Comparison of ENCODE assay signal across 9 cellular contexts in genomic region chr17:29642171-29642611, GRCh38. TPM values are rescaled to one million over a fixed set of nuclear protein-coding genes. Genes with fewer than 3 reads are reported as not detected.
A peak's percentile ranks its signal among the peaks of the same experiment; 100 is the strongest.
DNase-seq lines count a peak whose midpoint lies in the region; ATAC-seq and TF ChIP-seq lines count a peak whose summit lies in the region.
"Had no signal": no experiment of that assay in that cellular context is flagged by ENCODE, and none has a peak within 500 bp of the region (broad histone marks: within the 10 kb centered on the region; RNA-seq: fewer than 3 reads in every experiment).

No MANE protein-coding gene starts in this region.

- H3K4me1 ChIP-seq in breast epithelium, result peaks cover 0 to 13% of the 10 kb centered on the region in 2 donors
- peaks cover 0 to 21% (median 0%) of the 10 kb centered on the region in 4 donors for H3K4me1 ChIP-seq in right lobe of liver

- peak overlapping the region; percentile 59 for H3K27ac Mint-ChIP-seq in MCF 10A (ENCODE audit: low read depth, unreplicated experiment)
- H3K27ac Mint-ChIP-seq in glutamatergic neuron (ENCODE audit: unreplicated experiment), result peak overlapping the region; percentile 17
- H3K27ac Mint-ChIP-seq in type B pancreatic cell, result peak overlapping the region; percentile 5
- H3K27ac Mint-ChIP-seq in progenitor cell of endocrine pancreas, result no peak overlapping the region

- H3K9me3 Mint-ChIP-seq in MCF 10A (ENCODE audit: unreplicated experiment), result no peaks in the 10 kb centered on the region
- H3K9me3 Mint-ChIP-seq in glutamatergic neuron (ENCODE audit: unreplicated experiment), result peaks cover 2% of the 10 kb centered on the region
- no peaks in the 10 kb centered on the region for H3K9me3 Mint-ChIP-seq in type B pancreatic cell
- H3K9me3 Mint-ChIP-seq in progenitor cell of endocrine pancreas (ENCODE audit: low read depth), result no peaks in the 10 kb centered on the region

- TF ChIP-seq POLR2A in breast epithelium (IDR thresholded peaks at IDR 0.05) (no peak), right lobe of liver (IDR thresholded peaks at IDR 0.05) (no peak)

- H3K27me3 ChIP-seq in breast epithelium (no peaks in the 10 kb centered on the region), right lobe of liver (no peaks in the 10 kb centered on the region)

- H3K4me3 ChIP-seq in breast epithelium, result no peak overlapping the region
- no peak overlapping the region for H3K4me3 ChIP-seq in right lobe of liver

- no TSS peak for BruUV-seq in MCF 10A (replicated peaks; lab: Mats Ljungman, UMichigan)

- H3K4me3 Mint-ChIP-seq in MCF 10A (ENCODE audit: unreplicated experiment), result no peak overlapping the region
- H3K4me3 Mint-ChIP-seq in glutamatergic neuron (ENCODE audit: unreplicated experiment), result no peak overlapping the region
- no peak overlapping the region for H3K4me3 Mint-ChIP-seq in type B pancreatic cell
- no peak overlapping the region for H3K4me3 Mint-ChIP-seq in progenitor cell of endocrine pancreas (ENCODE audit: low read depth)

- POLR2A ChIA-PET in MCF 10A (lab: Yijun Ruan, JAX), result interaction anchor here (0.7 to 4.8 kb wide), 8 partner anchors 23 to 289 kb away, joined by 3 to 49 read pairs (median 6); partner anchors contain the start of gene SSH2

- no peaks in the 10 kb centered on the region for H3K27me3 Mint-ChIP-seq in MCF 10A (ENCODE audit: insufficient read depth, unreplicated experiment)
- peaks cover 2% of the 10 kb centered on the region for H3K27me3 Mint-ChIP-seq in glutamatergic neuron (ENCODE audit: unreplicated experiment)
- no peaks in the 10 kb centered on the region for H3K27me3 Mint-ChIP-seq in type B pancreatic cell
- H3K27me3 Mint-ChIP-seq in progenitor cell of endocrine pancreas, result no peaks in the 10 kb centered on the region

- DNase-seq in MCF 10A (ENCODE audit: unreplicated experiment) (no peak), breast epithelium (ENCODE audit: low spot score in 2 of 2) (no peak), NCI-H526 treated with DMSO at 0.1 percent for 48 hours (lab: John Stamatoyannopoulos, UW) (peak; percentile 83), glutamatergic neuron (no peak), type B pancreatic cell (ENCODE audit: extremely low spot score, unreplicated experiment) (no peak), right lobe of liver (no peak), progenitor cell of endocrine pancreas (ENCODE audit: low spot score, unreplicated experiment) (no peak), DMS114 treated with DMSO at 0.1 percent for 48 hours (lab: John Stamatoyannopoulos, UW; ENCODE audit: unreplicated experiment) (no peak)
- DNase-seq: stimulated activated CD4-positive, alpha-beta T cell treated with anti-CD3 and anti-CD28 coated beads, Interleukin-4, amount 100 ng/mL, for 4 hours had no signal

- H3K27ac ChIP-seq in breast epithelium (no peak overlapping the region), right lobe of liver (no peak overlapping the region)

- H3K36me3 Mint-ChIP-seq in MCF 10A (ENCODE audit: insufficient read depth, unreplicated experiment) (peaks cover 12% of the 10 kb centered on the region), glutamatergic neuron (ENCODE audit: unreplicated experiment) (no peaks in the 10 kb centered on the region), type B pancreatic cell (peaks cover 5% of the 10 kb centered on the region), progenitor cell of endocrine pancreas (ENCODE audit: insufficient read depth) (no peaks in the 10 kb centered on the region)

- H3K9me3 ChIP-seq in breast epithelium (no peaks in the 10 kb centered on the region), right lobe of liver (no peaks in the 10 kb centered on the region)

- H3K4me1 Mint-ChIP-seq in MCF 10A (ENCODE audit: insufficient read depth, unreplicated experiment), result peaks cover 43% of the 10 kb centered on the region
- peaks cover 15% of the 10 kb centered on the region for H3K4me1 Mint-ChIP-seq in glutamatergic neuron (ENCODE audit: low read depth, unreplicated experiment)
- H3K4me1 Mint-ChIP-seq in type B pancreatic cell (ENCODE audit: unreplicated experiment), result peaks cover 40% of the 10 kb centered on the region
- peaks cover 7% of the 10 kb centered on the region for H3K4me1 Mint-ChIP-seq in progenitor cell of endocrine pancreas (ENCODE audit: low read depth)

- no peak for ATAC-seq in right lobe of liver

- TF ChIP-seq CTCF in MCF 10A (IDR thresholded peaks at IDR 0.05; ENCODE audit: unreplicated experiment) (no peak), breast epithelium (IDR thresholded peaks at IDR 0.05) (no peak), glutamatergic neuron (IDR thresholded peaks at IDR 0.05; ENCODE audit: partially characterized antibody, unreplicated experiment) (no peak), type B pancreatic cell (conservative IDR thresholded peaks at IDR 0.05) (no peak), right lobe of liver (IDR thresholded peaks at IDR 0.05) (no peak), progenitor cell of endocrine pancreas (IDR thresholded peaks at IDR 0.05; ENCODE audit: unreplicated experiment) (no peak)

- intact Hi-C loops in MCF 10A (cut with micrococcal nuclease) (no loop called here), breast epithelium (cut with DNase I; ENCODE audit: low total_unique reads) (no loop called here), right lobe of liver (cut with DNase I) (no loop called here)

- H3K36me3 ChIP-seq in breast epithelium, result no peaks in the 10 kb centered on the region
- no peaks in the 10 kb centered on the region for H3K36me3 ChIP-seq in right lobe of liver

- 97% methylated on average over 2 of the region's 2 CpGs for WGBS in right lobe of liver (ENCODE audit: insufficient coverage, low coverage, low lambda C conversion rate, missing lambda C conversion rate)

- CTCF ChIA-PET in MCF 10A (lab: Yijun Ruan, JAX), result interaction anchor here (0.6 to 2.9 kb wide), 5 partner anchors 24 to 289 kb away, joined by 3 to 20 read pairs (median 4); no protein-coding TSS in a partner anchor

RNA-seq across cellular contexts. Expression of gene CORO6, which starts 19.5 kb away (rescaled TPM):
- total RNA-seq in MCF 10A (2022) (1.4 and 1.6 TPM in 2 replicates), breast epithelium (10 to 100 TPM in 2 of 3 donors, 1 to 10 TPM in 1; 6.6 to 21.3 (median 16.8) TPM), glutamatergic neuron (ENCODE audit: unreplicated experiment) (1.4 TPM), type B pancreatic cell (ENCODE audit: low replicate concordance) (2.0 and 6.8 TPM in 2 replicates), right lobe of liver (1 to 10 TPM in 2 of 6 experiments, under 1 TPM in 4; 0.37 to 5.1 (median 0.81) TPM), progenitor cell of endocrine pancreas (0.27 TPM in 1 of 2 replicates, not detected in the other)

RNA-seq across cellular contexts. Expression of gene ANKRD13B, which starts 49.3 kb away (rescaled TPM):
- total RNA-seq in MCF 10A (2022) (14.4 and 17.9 TPM in 2 replicates), breast epithelium (10 to 100 TPM in 1 of 3 donors, 1 to 10 TPM in 2; 8.5 to 13.0 (median 9.2) TPM), glutamatergic neuron (ENCODE audit: unreplicated experiment) (123 TPM), type B pancreatic cell (ENCODE audit: low replicate concordance) (21.0 and 50.5 TPM in 2 replicates), right lobe of liver (1 to 10 TPM in 1 of 6 experiments, under 1 TPM in 5; 0.37 to 1.6 (median 0.88) TPM), progenitor cell of endocrine pancreas (22.8 and 27.5 TPM in 2 replicates)

RNA-seq across cellular contexts. Expression of gene GIT1, which starts 52.7 kb away (rescaled TPM):
- total RNA-seq in MCF 10A (2022), result 49.0 and 52.6 TPM in 2 replicates
- total RNA-seq in breast epithelium, result 10 to 100 TPM; 28.5 to 41.3 (median 31.2) TPM
- 46.7 TPM for total RNA-seq in glutamatergic neuron (ENCODE audit: unreplicated experiment)
- 44.0 and 66.7 TPM in 2 replicates for total RNA-seq in type B pancreatic cell (ENCODE audit: low replicate concordance)
- total RNA-seq in right lobe of liver, result 10 to 100 TPM in 2 of 6 experiments, 1 to 10 TPM in 4; 7.1 to 15.9 (median 8.7) TPM
- 51.6 and 54.9 TPM in 2 replicates for total RNA-seq in progenitor cell of endocrine pancreas
